In the genomic region with DNA sequence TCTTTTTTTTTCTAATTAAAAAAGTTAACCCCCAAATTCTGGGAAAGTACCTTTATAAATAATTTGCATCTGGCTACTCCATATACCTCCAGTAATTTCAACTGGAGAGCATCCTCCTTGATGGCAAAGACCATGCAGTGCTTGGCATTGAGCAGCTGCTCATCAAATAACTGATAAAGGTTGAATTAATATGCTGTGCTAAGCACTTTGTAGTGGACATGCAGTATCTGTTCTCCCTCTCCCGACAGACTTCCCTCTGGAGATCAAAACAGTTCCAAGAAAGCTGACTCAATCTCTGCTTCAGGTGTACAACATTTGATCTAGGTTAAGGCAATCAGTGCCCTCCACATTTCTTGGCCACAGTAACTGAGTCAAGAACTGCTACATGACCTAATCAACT, we compare ENCODE assay signal across 20 cellular contexts.
"Had no signal": no experiment of that assay in that cellular context is flagged by ENCODE, and none has a peak within 500 bp of the region (broad histone marks: within the 10 kb centered on the region; RNA-seq: fewer than 3 reads in every experiment).

No MANE protein-coding gene starts in this region.

- H3K4me3 Mint-ChIP-seq: immature natural killer cell; nephron progenitor cell; stimulated activated effector memory CD8-positive, alpha-beta T cell treated with anti-CD3 and anti-CD28 coated beads, Interleukin-12 subunit alpha, Interleukin-12 subunit beta, amount 100 ng/mL, for 72 hours; type B pancreatic cell had no signal

- H3K4me3 ChIP-seq: coronary artery, left ventricle myocardium inferior, lower lobe of right lung, right atrium auricular region, suprapubic skin, thyroid gland had no signal

- H3K36me3 Mint-ChIP-seq: type B pancreatic cell had no signal

- H3K27me3 ChIP-seq: right atrium auricular region, suprapubic skin, thyroid gland had no signal

- H3K27ac Mint-ChIP-seq: nephron progenitor cell; stimulated activated effector memory CD8-positive, alpha-beta T cell treated with anti-CD3 and anti-CD28 coated beads, Interleukin-12 subunit alpha, Interleukin-12 subunit beta, amount 100 ng/mL, for 72 hours; type B pancreatic cell had no signal

- DNase-seq: effector CD8-positive, alpha-beta T cell; glutamatergic neuron; immature natural killer cell; kidney; left cardiac atrium; left ventricle myocardium inferior; lower lobe of right lung; mesendoderm; naive B cell; nephron progenitor cell; stimulated activated CD4-positive, alpha-beta T cell treated with anti-CD3 and anti-CD28 coated beads, Interleukin-4, amount 100 ng/mL, for 1 hour; stimulated activated CD8-positive, alpha-beta memory T cell treated with anti-CD3 and anti-CD28 coated beads, Interleukin-4, amount 100 ng/mL, for 48 hours; stimulated activated naive CD8-positive, alpha-beta T cell treated with anti-CD3 and anti-CD28 coated beads, Interleukin-15, Interleukin-2, amounts not matched to agents 100 U/mL and 50 U/mL, for 24 hours; thyroid gland had no signal

- H3K36me3 ChIP-seq: neutrophil, right atrium auricular region had no signal

- H3K9me3 ChIP-seq: left ventricle myocardium inferior, lower lobe of right lung, neutrophil, right atrium auricular region, suprapubic skin, thyroid gland had no signal

- H3K9me3 Mint-ChIP-seq: immature natural killer cell; naive B cell; nephron progenitor cell; stimulated activated effector memory CD8-positive, alpha-beta T cell treated with anti-CD3 and anti-CD28 coated beads, Interleukin-12 subunit alpha, Interleukin-12 subunit beta, amount 100 ng/mL, for 72 hours; type B pancreatic cell had no signal

- H3K27ac ChIP-seq: coronary artery, left ventricle myocardium inferior, lower lobe of right lung, neutrophil, right atrium auricular region, suprapubic skin, thyroid gland had no signal

- H3K27me3 Mint-ChIP-seq: naive B cell, type B pancreatic cell had no signal

- ATAC-seq: left cardiac atrium; lower lobe of right lung; stimulated activated effector memory CD8-positive, alpha-beta T cell treated with anti-CD3 and anti-CD28 coated beads, Interleukin-12 subunit alpha, Interleukin-12 subunit beta, amount 100 ng/mL, for 72 hours; stimulated activated naive CD8-positive, alpha-beta T cell treated with anti-CD3 and anti-CD28 coated beads, Interleukin-15, Interleukin-2, amounts not matched to agents 100 U/mL and 50 U/mL, for 24 hours had no signal
